12 cellular contexts compared by ENCODE assay signal in genomic region chr17:7951143-7951792, GRCh38. TPM values are rescaled to one million over a fixed set of nuclear protein-coding genes. Genes with fewer than 3 reads are reported as not detected.
A peak's percentile ranks its signal among the peaks of the same experiment; 100 is the strongest.
DNase-seq lines count a peak whose midpoint lies in the region; ATAC-seq and TF ChIP-seq lines count a peak whose summit lies in the region.
"Had no signal": no experiment of that assay in that cellular context is flagged by ENCODE, and none has a peak within 500 bp of the region (broad histone marks: within the 10 kb centered on the region; RNA-seq: fewer than 3 reads in every experiment).

No MANE protein-coding gene starts in this region.

- peaks cover 42% of the 10 kb centered on the region for H3K36me3 Mint-ChIP-seq in brain

- peak overlapping the region; percentile 22; the same call in 1 of the 2 replicates for H3K9ac ChIP-seq in MM.1S (ENCODE audit: low read length)

- no peaks in the 10 kb centered on the region for H4K20me1 ChIP-seq in MM.1S (ENCODE audit: insufficient read depth, low read length)

- no peak overlapping the region for H3K4me3 Mint-ChIP-seq in brain
- H3K4me3 Mint-ChIP-seq: GM23338 had no signal

- H3K4me1 ChIP-seq in MM.1S (ENCODE audit: low read length): peaks cover 10% of the 10 kb centered on the region

- peak overlapping the region; percentile 50 for H3K27ac ChIP-seq in MM.1S (ENCODE audit: low read length)

- peak overlapping the region; percentile 38 for H3K4me2 ChIP-seq in MM.1S (ENCODE audit: low read depth, low read length)
- H3K4me2 ChIP-seq: GM23338 had no signal

- TF ChIP-seq CTCF in MM.1S (IDR thresholded peaks at IDR 0.05; ENCODE audit: low read length) (no peak), brain (conservative IDR thresholded peaks at IDR 0.05) (no peak)

- H3K4me3 ChIP-seq in MM.1S (ENCODE audit: low read length): no peak overlapping the region
- H3K4me3 ChIP-seq: GM23338 had no signal

- no peaks in the 10 kb centered on the region; the same call in 1 of the 2 replicates for H3K27me3 ChIP-seq in MM.1S (replicated peaks; ENCODE audit: insufficient read depth, low read length)

- peaks cover under 1% of the 10 kb centered on the region for H3K4me1 Mint-ChIP-seq in brain
- H3K4me1 Mint-ChIP-seq: GM23338 had no signal

- no peaks in the 10 kb centered on the region for H3K9me2 ChIP-seq in MM.1S (replicated peaks; ENCODE audit: insufficient read depth, low read length)

- DNase-seq in DMS53 (lab: John Stamatoyannopoulos, UW): peak; percentile 23
- DNase-seq in DMS53 treated with DMSO at 0.1 percent for 48 hours (lab: John Stamatoyannopoulos, UW; ENCODE audit: unreplicated experiment): no peak
- peak; percentile 79 for DNase-seq in MM.1S
- DNase-seq in stimulated activated naive CD8-positive, alpha-beta T cell treated with anti-CD3 and anti-CD28 coated beads, Interleukin-15, Interleukin-2, amounts not matched to agents 100 U/mL and 50 U/mL, for 24 hours: peak; percentile 22
- no peak for DNase-seq in NCI-H524 treated with DMSO at 0.1 percent for 48 hours (lab: John Stamatoyannopoulos, UW)
- DNase-seq in cerebellum (ENCODE audit: low spot score): no peak
- DNase-seq: GDM1, NCI-H69 had no signal

- H3K36me3 ChIP-seq in MM.1S (replicated peaks; ENCODE audit: insufficient read depth, low read length): no peaks in the 10 kb centered on the region

- H2AFZ ChIP-seq in MM.1S (ENCODE audit: low read length): peak overlapping the region; percentile 27
- H2AFZ ChIP-seq: GM23338 had no signal

- H3K27me3 Mint-ChIP-seq in brain: peaks cover 6% of the 10 kb centered on the region

- no peaks in the 10 kb centered on the region for H3K9me3 Mint-ChIP-seq in brain
- H3K9me3 Mint-ChIP-seq: GM23338 had no signal

- no peaks in the 10 kb centered on the region for H3F3A ChIP-seq in MM.1S (ENCODE audit: insufficient read depth, low read length)

- peak; percentile 87 for ATAC-seq in stimulated activated naive CD8-positive, alpha-beta T cell treated with anti-CD3 and anti-CD28 coated beads, Interleukin-15, Interleukin-2, amounts not matched to agents 100 U/mL and 50 U/mL, for 24 hours
- no peak for ATAC-seq in HG03025 (IDR thresholded peaks at IDR 0.05; ENCODE audit: low FRiP score, unreplicated experiment)
- ATAC-seq: GM23338 had no signal

- H3K9me3 ChIP-seq in MM.1S (replicated peaks; ENCODE audit: insufficient read depth, low read length): no peaks in the 10 kb centered on the region

- peak overlapping the region in 3 of 5 experiments; percentile 17 to 85 (median 35) for H3K27ac Mint-ChIP-seq in brain
- H3K27ac Mint-ChIP-seq: GM23338 had no signal

- no peaks in the 10 kb centered on the region for H3K79me2 ChIP-seq in MM.1S (ENCODE audit: low read length)

RNA-seq across cellular contexts. Expression of gene CNTROB, which starts 19.3 kb away (rescaled TPM):
- polyA plus RNA-seq in brain (ENCODE audit: insufficient read depth, low read depth, low replicate concordance): 42.7 TPM
- total RNA-seq in cerebellum: 35.8 TPM

RNA-seq across cellular contexts. Expression of gene TRAPPC1, which starts 19.5 kb away (rescaled TPM):
- 236 TPM for polyA plus RNA-seq in brain (ENCODE audit: insufficient read depth, low read depth, low replicate concordance)
- 21.3 TPM for total RNA-seq in cerebellum

RNA-seq across cellular contexts. Expression of gene KCNAB3, which starts 21.6 kb away (rescaled TPM):
- polyA plus RNA-seq in brain (ENCODE audit: insufficient read depth, low read depth, low replicate concordance): 7.5 TPM
- total RNA-seq in cerebellum: 3.2 TPM

RNA-seq across cellular contexts. Expression of gene RNF227, which starts 35.2 kb away (rescaled TPM):
- polyA plus RNA-seq in brain (ENCODE audit: insufficient read depth, low read depth, low replicate concordance): 5.3 TPM
- total RNA-seq in cerebellum: 2.8 TPM

RNA-seq across cellular contexts. Expression of gene GUCY2D, which starts 51.1 kb away (rescaled TPM):
- not detected for polyA plus RNA-seq in brain (ENCODE audit: insufficient read depth, low read depth, low replicate concordance)
- not detected for total RNA-seq in cerebellum
- total RNA-seq: A172 had no signal

Comparison
In these comparisons a context has a peak if more than half of its experiments do, and no peak if none do; other contexts are left out.
1. DNase-seq: peak in DMS53 (single experiment), MM.1S (single experiment) and stimulated activated naive CD8-positive, alpha-beta T cell treated with anti-CD3 and anti-CD28 coated beads, Interleukin-15, Interleukin-2, amounts not matched to agents 100 U/mL and 50 U/mL, for 24 hours (single experiment); none in DMS53 treated with DMSO at 0.1 percent for 48 hours (single experiment), NCI-H524 treated with DMSO at 0.1 percent for 48 hours (single experiment) and cerebellum (single experiment).